11 cellular contexts compared by ENCODE assay signal in the genomic region with DNA sequence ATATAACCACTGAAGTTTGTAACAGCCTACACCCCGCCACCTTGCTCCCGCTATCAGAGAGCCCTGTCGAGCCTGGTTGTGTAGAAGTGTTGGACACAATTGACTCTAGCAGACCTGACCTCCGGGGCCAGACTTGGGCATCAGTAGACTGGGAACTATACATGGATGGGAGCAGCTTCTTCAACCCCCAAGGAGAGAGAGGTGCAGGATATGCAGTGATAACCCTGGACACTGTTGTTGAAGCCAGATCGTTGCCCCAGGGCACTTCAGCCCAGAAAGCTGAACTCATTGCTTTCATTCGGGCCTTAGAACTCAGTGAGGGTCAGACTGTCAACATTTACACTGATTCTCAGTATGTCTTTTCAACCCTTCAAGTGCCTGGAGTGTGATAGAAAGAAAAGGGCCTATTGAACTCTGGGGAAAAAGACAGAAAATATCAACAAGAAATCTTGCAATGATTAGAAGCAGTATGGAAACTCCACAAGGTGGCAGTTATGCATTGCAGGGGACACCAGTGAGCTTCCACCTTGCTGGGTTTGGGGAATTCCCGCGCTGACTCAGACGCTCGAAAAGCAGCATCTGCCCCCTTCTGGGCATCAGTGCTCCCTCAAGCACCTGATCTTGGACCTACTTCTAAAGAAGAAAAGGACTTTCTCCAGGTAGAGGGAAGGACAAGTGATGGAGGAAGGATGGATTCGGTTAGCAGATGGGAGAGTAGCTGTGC. TPM values are rescaled to one million over a fixed set of nuclear protein-coding genes. Genes with fewer than 3 reads are reported as not detected.
DNase-seq lines count a peak whose midpoint lies in the region; ATAC-seq and TF ChIP-seq lines count a peak whose summit lies in the region.
"Not testable (repeated sequence)": the region's sequence is repeated elsewhere in the genome, so short reads cannot be mapped to it uniquely, and the experiment has no call there.
"Had no signal": no experiment of that assay in that cellular context is flagged by ENCODE, and none has a peak within 500 bp of the region (broad histone marks: within the 10 kb centered on the region; RNA-seq: fewer than 3 reads in every experiment).

No MANE protein-coding gene starts in this region.

- H3K4me1 ChIP-seq in Caco-2 (peaks cover 21% of the 10 kb centered on the region), trophoblast cell (ENCODE audit: control insufficient read depth in 1 of 2, insufficient read depth in 2 of 2, low read length in 2 of 2) (peaks cover 3 to 12% of the 10 kb centered on the region in 2 experiments)
- H3K4me1 ChIP-seq in HEK293 (ENCODE audit: control insufficient read depth, insufficient read depth, low read length); endodermal cell (ENCODE audit: control insufficient read depth, insufficient read depth, low read length): not testable (repeated sequence)

- peak overlapping the region; percentile 42 for H3K4me3 Mint-ChIP-seq in Caco-2 (ENCODE audit: unreplicated experiment)
- not testable (repeated sequence) for H3K4me3 Mint-ChIP-seq in activated CD4-positive, alpha-beta T cell treated with anti-CD3 and anti-CD28 coated beads, Interleukin-2, amount 10 ng/mL, durations not matched to agents 7 days and 5 days; activated T-cell treated with anti-CD3 and anti-CD28 coated beads, Interleukin-2, amount 50 U/mL, for 72 hours; endodermal cell

- H3K36me3 ChIP-seq in Caco-2 (ENCODE audit: control insufficient read depth, insufficient read depth, low read length); HEK293 (ENCODE audit: control insufficient read depth in 2 of 2, insufficient read depth in 1 of 2, low read length in 2 of 2); endodermal cell (ENCODE audit: control insufficient read depth, insufficient read depth, low read length); trophoblast cell (ENCODE audit: control insufficient read depth in 1 of 2, insufficient read depth in 2 of 2, low read length in 2 of 2): not testable (repeated sequence)

- H3K27me3 ChIP-seq in Caco-2 (replicated peaks; ENCODE audit: control insufficient read depth, insufficient read depth, low read length); endodermal cell (ENCODE audit: control insufficient read depth, insufficient read depth, low read length, poor library complexity, severe bottlenecking); trophoblast cell (ENCODE audit: insufficient read depth, low read length): not testable (repeated sequence)

- DNase-seq in Caco-2 (peak; percentile 82 to 85), OCI-M1 (lab: John Stamatoyannopoulos, UW) (peak; percentile 81), endodermal cell (peak; percentile 69), trophoblast cell (peak; percentile 45 to 62)
- DNase-seq in activated CD4-positive, alpha-beta T cell treated with anti-CD3 and anti-CD28 coated beads, Interleukin-2, amount 10 ng/mL, durations not matched to agents 7 days and 5 days, result peak; percentile 31
- DNase-seq in activated T-cell treated with anti-CD3 and anti-CD28 coated beads, Interleukin-2, amount 50 U/mL, for 72 hours, result peak; percentile 72 to 76
- DNase-seq in stimulated activated CD8-positive, alpha-beta memory T cell treated with anti-CD3 and anti-CD28 coated beads, Interleukin-12 subunit alpha, Interleukin-12 subunit beta, amount 100 ng/mL, for 1 hour (ENCODE audit: low read depth), result peak; percentile 15

- H3K4me2 ChIP-seq in trophoblast cell (ENCODE audit: low read length), result not testable (repeated sequence)

- not testable (repeated sequence) for H3K36me3 Mint-ChIP-seq in Caco-2 (ENCODE audit: insufficient read depth, unreplicated experiment); activated CD4-positive, alpha-beta T cell treated with anti-CD3 and anti-CD28 coated beads, Interleukin-2, amount 10 ng/mL, durations not matched to agents 7 days and 5 days (ENCODE audit: low read depth); activated T-cell treated with anti-CD3 and anti-CD28 coated beads, Interleukin-2, amount 50 U/mL, for 72 hours (ENCODE audit: insufficient read depth in 2 of 2); endodermal cell (ENCODE audit: low read depth)

- H2BK5ac ChIP-seq in trophoblast cell (ENCODE audit: low read depth, low read length, poor library complexity), result not testable (repeated sequence)

- H2AK5ac ChIP-seq in trophoblast cell (ENCODE audit: low read length), result not testable (repeated sequence)

- H3K27ac ChIP-seq in HEK293 (ENCODE audit: extremely low read depth, low read depth, low read length), result not testable (repeated sequence)
- H3K27ac ChIP-seq in endodermal cell (ENCODE audit: low read depth, low read length) (peak overlapping the region; percentile 11), trophoblast cell (ENCODE audit: low read depth, low read length) (peak overlapping the region; percentile 17)

- not testable (repeated sequence) for ATAC-seq in activated T-cell treated with anti-CD3 and anti-CD28 coated beads, Interleukin-2, amount 50 U/mL, for 72 hours (replicated peaks in 1 of 2)

- not testable (repeated sequence) for H3K9me3 Mint-ChIP-seq in Caco-2 (ENCODE audit: unreplicated experiment); activated CD4-positive, alpha-beta T cell treated with anti-CD3 and anti-CD28 coated beads, Interleukin-2, amount 10 ng/mL, durations not matched to agents 7 days and 5 days; activated T-cell treated with anti-CD3 and anti-CD28 coated beads, Interleukin-2, amount 50 U/mL, for 72 hours
- H3K9me3 Mint-ChIP-seq in endodermal cell, result peaks cover 14% of the 10 kb centered on the region

- H3K14ac ChIP-seq in trophoblast cell (ENCODE audit: low read length), result not testable (repeated sequence)

- intact Hi-C loops in Caco-2 (cut with micrococcal nuclease; ENCODE audit: unreplicated experiment), result not testable (repeated sequence)

- H3K4me3 ChIP-seq in Caco-2 (ENCODE audit: low read depth, low read length); HEK293 (ENCODE audit: low read depth, low read length); endodermal cell (ENCODE audit: low read length); trophoblast cell (ENCODE audit: low read depth, low read length): not testable (repeated sequence)

- peak overlapping the region; percentile 80 for H2BK12ac ChIP-seq in trophoblast cell (ENCODE audit: low read length)

- TSS peak; percentile 61 for BruUV-seq in Caco-2 (replicated peaks; lab: Mats Ljungman, UMichigan)

- H3K18ac ChIP-seq in trophoblast cell (ENCODE audit: low read length), result peak overlapping the region; percentile 59

- not testable (repeated sequence) for H3K9ac ChIP-seq in endodermal cell (ENCODE audit: extremely low read depth, low read length, poor library complexity, severe bottlenecking); trophoblast cell (ENCODE audit: low read length)

- not testable (repeated sequence) for H3K79me2 ChIP-seq in trophoblast cell (ENCODE audit: control insufficient read depth, insufficient read depth, low read length, poor library complexity)

- not testable (repeated sequence) for H4K12ac ChIP-seq in trophoblast cell (ENCODE audit: low read depth, low read length)

- H3K27me3 Mint-ChIP-seq in Caco-2 (ENCODE audit: insufficient read depth, unreplicated experiment); activated CD4-positive, alpha-beta T cell treated with anti-CD3 and anti-CD28 coated beads, Interleukin-2, amount 10 ng/mL, durations not matched to agents 7 days and 5 days; endodermal cell (ENCODE audit: insufficient read depth): not testable (repeated sequence)
- peaks cover 15% of the 10 kb centered on the region for H3K27me3 Mint-ChIP-seq in activated T-cell treated with anti-CD3 and anti-CD28 coated beads, Interleukin-2, amount 50 U/mL, for 72 hours (ENCODE audit: low read depth)

- peak overlapping the region; percentile 84 for H3K27ac Mint-ChIP-seq in Caco-2 (ENCODE audit: unreplicated experiment)
- H3K27ac Mint-ChIP-seq in activated CD4-positive, alpha-beta T cell treated with anti-CD3 and anti-CD28 coated beads, Interleukin-2, amount 10 ng/mL, durations not matched to agents 7 days and 5 days; activated T-cell treated with anti-CD3 and anti-CD28 coated beads, Interleukin-2, amount 50 U/mL, for 72 hours; endodermal cell: not testable (repeated sequence)

- POLR2A ChIA-PET in Caco-2 (lab: Charles Lee), result interaction anchor here (0.6 kb wide), 2 partner anchors 9 to 103 kb away, joined by 3 to 8 read pairs; no protein-coding TSS in a partner anchor
- POLR2A ChIA-PET in HEK293 (lab: Yijun Ruan, JAX); activated CD4-positive, alpha-beta T cell treated with anti-CD3 and anti-CD28 coated beads, Interleukin-2, amount 10 ng/mL, durations not matched to agents 7 days and 5 days (lab: Charles Lee): not testable (repeated sequence)

- peak overlapping the region; percentile 60 for H4K8ac ChIP-seq in trophoblast cell (ENCODE audit: low read depth, low read length)

- not testable (repeated sequence) for H4K91ac ChIP-seq in trophoblast cell (ENCODE audit: low read depth, low read length)

- not testable (repeated sequence) for H2AFZ ChIP-seq in trophoblast cell (ENCODE audit: insufficient read depth, low read length, poor library complexity)

- not testable (repeated sequence) for H3K79me1 ChIP-seq in trophoblast cell (ENCODE audit: low read length)

- TF ChIP-seq CTCF in Caco-2 (IDR thresholded peaks at IDR 0.05; ENCODE audit: insufficient read depth in 1 of 2, low read depth in 1 of 2, low read length in 1 of 2, severe bottlenecking in 1 of 2, unreplicated experiment in 1 of 2) (peak; percentile 53 to 57), endodermal cell (conservative IDR thresholded peaks at IDR 0.05) (peak; percentile 70)
- TF ChIP-seq CTCF in HEK293 (tag by site-specific recombination; IDR thresholded peaks at IDR 0.05), result not testable (repeated sequence)

- WGBS in endodermal cell (ENCODE audit: insufficient coverage in 1 of 2, insufficient read length in 1 of 2), 2 experiments, result 52 to 60% methylated on average over 7 to 10 of the region's 11 CpGs
- no CpG with 5 or more reads among the region's 11 CpGs for WGBS in trophoblast cell (ENCODE audit: extremely low coverage, insufficient coverage, insufficient read length)

- H3K23ac ChIP-seq in trophoblast cell (ENCODE audit: low read length), result not testable (repeated sequence)

- not testable (repeated sequence) for H3K4ac ChIP-seq in trophoblast cell (ENCODE audit: low read depth, low read length)

- H2BK120ac ChIP-seq in trophoblast cell (ENCODE audit: insufficient read depth, low read length, poor library complexity), result peak overlapping the region; percentile 11

- peaks cover 40% of the 10 kb centered on the region for H3K4me1 Mint-ChIP-seq in Caco-2 (ENCODE audit: low read depth, unreplicated experiment)
- H3K4me1 Mint-ChIP-seq in activated CD4-positive, alpha-beta T cell treated with anti-CD3 and anti-CD28 coated beads, Interleukin-2, amount 10 ng/mL, durations not matched to agents 7 days and 5 days; activated T-cell treated with anti-CD3 and anti-CD28 coated beads, Interleukin-2, amount 50 U/mL, for 72 hours (ENCODE audit: low read depth); endodermal cell: not testable (repeated sequence)

- CTCF ChIA-PET in Caco-2 (lab: Charles Lee) (interaction anchor here (2.3 kb wide), 1 partner anchor 9 kb away, joined by 10 read pairs; no protein-coding TSS in a partner anchor), HEK293 (lab: Yijun Ruan, JAX) (interaction anchor here (0.6 kb wide), 1 partner anchor 100 kb away, joined by 5 read pairs; no protein-coding TSS in a partner anchor)
- CTCF ChIA-PET in activated CD4-positive, alpha-beta T cell treated with anti-CD3 and anti-CD28 coated beads, Interleukin-2, amount 10 ng/mL, durations not matched to agents 7 days and 5 days (lab: Charles Lee), result not testable (repeated sequence)

- H3K9me3 ChIP-seq in Caco-2; HEK293 (ENCODE audit: control insufficient read depth, insufficient read depth, low read depth, low read length); endodermal cell (ENCODE audit: control insufficient read depth, low read length); trophoblast cell (ENCODE audit: insufficient read depth, low read depth, low read length): not testable (repeated sequence)

RNA-seq across cellular contexts. Expression of a gene that starts 6.3 kb away (rescaled TPM):
- not detected in 2 replicates for total RNA-seq in Caco-2 (2022)
- total RNA-seq in activated CD4-positive, alpha-beta T cell treated with anti-CD3 and anti-CD28 coated beads, Interleukin-2, amount 10 ng/mL, durations not matched to agents 7 days and 5 days, result not detected
- not detected for total RNA-seq in activated T-cell treated with anti-CD3 and anti-CD28 coated beads, Interleukin-2, amount 50 U/mL, for 72 hours
- total RNA-seq in endodermal cell, result 1 to 10 TPM; 2.9 to 5.7 TPM
- polyA plus RNA-seq in endodermal cell (2013, experiment 1 of 2), result not detected
- not detected for polyA plus RNA-seq in endodermal cell (2013, experiment 2 of 2)
- not detected in 2 replicates for polyA plus RNA-seq in trophoblast cell (2013)
- total RNA-seq: mucosa of gallbladder, thoracic aorta had no signal
- polyA plus RNA-seq: AG04450 had no signal

RNA-seq across cellular contexts. Expression of a gene that starts 23.6 kb away (rescaled TPM):
- total RNA-seq in Caco-2 (2022) (not detected in 2 replicates), endodermal cell (under 1 TPM in 1 of 2 donors, not detected in 1; 0.29 TPM)
- not detected for total RNA-seq in activated CD4-positive, alpha-beta T cell treated with anti-CD3 and anti-CD28 coated beads, Interleukin-2, amount 10 ng/mL, durations not matched to agents 7 days and 5 days
- total RNA-seq in activated T-cell treated with anti-CD3 and anti-CD28 coated beads, Interleukin-2, amount 50 U/mL, for 72 hours, result not detected
- not detected for polyA plus RNA-seq in endodermal cell (2013, experiment 1 of 2)
- not detected for polyA plus RNA-seq in endodermal cell (2013, experiment 2 of 2)
- polyA plus RNA-seq in trophoblast cell (2013), result 0.07 TPM in 2 replicates
- total RNA-seq: mucosa of gallbladder, thoracic aorta had no signal
- polyA plus RNA-seq: AG04450 had no signal

RNA-seq across cellular contexts. Expression of a gene that starts 40.8 kb away (rescaled TPM):
- total RNA-seq in Caco-2 (2022) (not detected in 2 replicates), endodermal cell (under 1 TPM in 1 of 2 donors, not detected in 1; 0.31 TPM)
- under 1 TPM; 0.19 to 0.35 TPM for total RNA-seq in activated CD4-positive, alpha-beta T cell treated with anti-CD3 and anti-CD28 coated beads, Interleukin-2, amount 10 ng/mL, durations not matched to agents 7 days and 5 days
- total RNA-seq in activated T-cell treated with anti-CD3 and anti-CD28 coated beads, Interleukin-2, amount 50 U/mL, for 72 hours, result under 1 TPM in 1 of 2 donors, not detected in 1; 0.21 TPM
- 0.28 TPM for polyA plus RNA-seq in endodermal cell (2013, experiment 1 of 2)
- polyA plus RNA-seq in endodermal cell (2013, experiment 2 of 2), result not detected
- 0.05 and 0.11 TPM in 2 replicates for polyA plus RNA-seq in trophoblast cell (2013)
- total RNA-seq: thoracic aorta had no signal
- polyA plus RNA-seq: AG04450 had no signal

RNA-seq across cellular contexts. Expression of a gene that starts 51.2 kb away (rescaled TPM):
- total RNA-seq in Caco-2 (2022), result not detected in 2 replicates
- total RNA-seq in activated CD4-positive, alpha-beta T cell treated with anti-CD3 and anti-CD28 coated beads, Interleukin-2, amount 10 ng/mL, durations not matched to agents 7 days and 5 days, result under 1 TPM in 1 of 2 experiments, not detected in 1; 0.17 TPM
- not detected for total RNA-seq in activated T-cell treated with anti-CD3 and anti-CD28 coated beads, Interleukin-2, amount 50 U/mL, for 72 hours
- total RNA-seq in endodermal cell, result not detected
- polyA plus RNA-seq in endodermal cell (2013, experiment 1 of 2), result not detected
- polyA plus RNA-seq in endodermal cell (2013, experiment 2 of 2), result not detected
- polyA plus RNA-seq in trophoblast cell (2013), result not detected in 2 replicates
- total RNA-seq: mucosa of gallbladder had no signal

Comparison
In these comparisons a context has a peak if more than half of its experiments do, and no peak if none do; other contexts are left out.
1. DNase-seq: peak in every context shown above with its lines; median percentile 84 in Caco-2; 81 in OCI-M1; 74 in activated T-cell treated with anti-CD3 and anti-CD28 coated beads, Interleukin-2, amount 50 U/mL, for 72 hours; 69 in endodermal cell; 54 in trophoblast cell; 31 in activated CD4-positive, alpha-beta T cell treated with anti-CD3 and anti-CD28 coated beads, Interleukin-2, amount 10 ng/mL, durations not matched to agents 7 days and 5 days; 15 in stimulated activated CD8-positive, alpha-beta memory T cell treated with anti-CD3 and anti-CD28 coated beads, Interleukin-12 subunit alpha, Interleukin-12 subunit beta, amount 100 ng/mL, for 1 hour.